Comparison of ENCODE assay signal across 9 cellular contexts in the genomic region with DNA sequence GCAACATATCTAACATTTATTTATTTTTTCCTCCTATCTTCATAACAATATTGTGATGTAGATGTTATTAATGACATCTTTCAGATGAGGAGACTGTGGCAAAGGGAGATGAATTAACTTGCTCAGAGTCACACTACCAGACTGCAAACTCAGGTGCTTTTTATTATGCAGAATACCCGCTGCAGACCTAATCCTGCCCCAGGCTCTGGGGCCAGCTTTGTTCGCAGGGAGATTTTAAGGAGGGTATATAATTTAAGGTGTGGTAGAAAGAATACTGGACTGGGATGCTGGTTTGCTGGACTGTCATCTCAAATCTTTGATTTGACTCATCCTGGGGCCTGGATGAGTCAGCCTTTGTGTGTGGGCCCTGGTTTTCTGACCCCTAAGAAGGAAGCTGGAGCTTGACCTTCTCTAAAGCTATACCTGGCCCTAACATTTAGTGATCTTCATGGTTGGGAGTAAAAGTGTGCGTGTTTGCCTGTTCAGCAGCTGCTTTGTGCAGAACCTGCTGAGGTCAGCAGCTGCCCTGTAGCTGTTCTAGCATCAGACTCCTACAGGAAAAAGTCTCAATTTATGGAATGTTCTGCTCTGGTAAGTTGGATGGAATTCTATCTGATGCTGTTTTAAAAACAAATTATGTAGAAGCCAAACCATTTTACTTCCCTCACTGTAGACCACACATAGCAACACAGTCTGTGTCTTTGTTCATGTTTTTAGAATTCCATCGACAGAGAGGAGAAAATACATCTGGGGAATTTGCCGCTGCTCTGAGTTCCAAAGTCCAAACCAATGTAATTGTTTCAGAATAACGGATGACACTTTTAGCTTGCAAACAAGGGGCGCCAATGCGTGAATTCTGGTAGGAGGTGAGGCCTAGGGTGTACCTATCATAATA. TPM values are rescaled to one million over a fixed set of nuclear protein-coding genes. Genes with fewer than 3 reads are reported as not detected.
A peak's percentile ranks its signal among the peaks of the same experiment; 100 is the strongest.
DNase-seq lines count a peak whose midpoint lies in the region; ATAC-seq and TF ChIP-seq lines count a peak whose summit lies in the region.
"Had no signal": no experiment of that assay in that cellular context is flagged by ENCODE, and none has a peak within 500 bp of the region (broad histone marks: within the 10 kb centered on the region; RNA-seq: fewer than 3 reads in every experiment).

No MANE protein-coding gene starts in this region.

- peaks cover 23% of the 10 kb centered on the region for H3K36me3 Mint-ChIP-seq in Caco-2 (ENCODE audit: insufficient read depth, unreplicated experiment)

- no TSS peak for BruUV-seq in Caco-2 (replicated peaks; lab: Mats Ljungman, UMichigan)

- H3K27ac ChIP-seq in SK-N-MC, result no peak overlapping the region

- POLR2A ChIA-PET in Caco-2 (lab: Charles Lee), result no interaction called here

- H3K4me2 ChIP-seq in skeletal muscle satellite cell (ENCODE audit: low read length), result peak overlapping the region; percentile 38

- H3K27me3 ChIP-seq in skeletal muscle satellite cell (ENCODE audit: control insufficient read depth, insufficient read depth, low read length) (no peaks in the 10 kb centered on the region), Caco-2 (replicated peaks; ENCODE audit: control insufficient read depth, insufficient read depth, low read length) (no peaks in the 10 kb centered on the region)

- H3K27me3 Mint-ChIP-seq in Caco-2 (ENCODE audit: insufficient read depth, unreplicated experiment), result no peaks in the 10 kb centered on the region

- H3K9ac ChIP-seq in SK-N-MC (ENCODE audit: insufficient read length) (peak overlapping the region; percentile 12), skeletal muscle satellite cell (ENCODE audit: low read depth, low read length) (no peak overlapping the region)

- H3K4me1 ChIP-seq in skeletal muscle satellite cell (ENCODE audit: control insufficient read depth, insufficient read depth, low read length) (peaks cover 28% of the 10 kb centered on the region), Caco-2 (peaks cover 8% of the 10 kb centered on the region; the same call in 1 of the 2 replicates)

- H3K27ac Mint-ChIP-seq in Caco-2 (ENCODE audit: unreplicated experiment), result no peak overlapping the region
- H3K27ac Mint-ChIP-seq: progenitor cell of endocrine pancreas had no signal

- H3K36me3 ChIP-seq in SK-N-MC (ENCODE audit: insufficient read depth, low read length) (no peaks in the 10 kb centered on the region), skeletal muscle satellite cell (ENCODE audit: insufficient read depth, low read length) (no peaks in the 10 kb centered on the region), Caco-2 (ENCODE audit: control insufficient read depth, insufficient read depth, low read length) (no peaks in the 10 kb centered on the region)

- ATAC-seq in GM18867 (IDR thresholded peaks at IDR 0.05; ENCODE audit: unreplicated experiment) (peak; percentile 52), HG02678 (IDR thresholded peaks at IDR 0.05; ENCODE audit: unreplicated experiment) (peak; percentile 53)

- DNase-seq in SK-N-MC (ENCODE audit: low read depth, low spot score) (no peak), Caco-2 (no peak), NCI-H1105 (lab: John Stamatoyannopoulos, UW) (no peak), middle frontal gyrus (ENCODE audit: extremely low spot score, low spot score) (no peak), HT-29 (ENCODE audit: low spot score) (no peak)

- H3K4me1 Mint-ChIP-seq in Caco-2 (ENCODE audit: low read depth, unreplicated experiment), result peaks cover 32% of the 10 kb centered on the region

- intact Hi-C loops in Caco-2 (cut with micrococcal nuclease; ENCODE audit: unreplicated experiment), result no loop called here

- TF ChIP-seq CTCF in Caco-2 (IDR thresholded peaks at IDR 0.05; ENCODE audit: insufficient read depth in 1 of 2, low read depth in 1 of 2, low read length in 1 of 2, severe bottlenecking in 1 of 2, unreplicated experiment in 1 of 2), result no peak

- no peaks in the 10 kb centered on the region for H3K9me3 ChIP-seq in SK-N-MC (ENCODE audit: low read depth, low read length)
- H3K9me3 ChIP-seq in skeletal muscle satellite cell (replicated peaks; ENCODE audit: low read length), result no peaks in the 10 kb centered on the region
- no peaks in the 10 kb centered on the region for H3K9me3 ChIP-seq in Caco-2

- no peak overlapping the region for H3K4me3 Mint-ChIP-seq in Caco-2 (ENCODE audit: unreplicated experiment)

- H3K4me3 ChIP-seq in SK-N-MC (no peak overlapping the region), skeletal muscle satellite cell (ENCODE audit: low read length) (no peak overlapping the region), Caco-2 (ENCODE audit: low read depth, low read length) (no peak overlapping the region)

- CTCF ChIA-PET in Caco-2 (lab: Charles Lee), result no interaction called here

- H3K9me3 Mint-ChIP-seq in Caco-2 (ENCODE audit: unreplicated experiment), result no peaks in the 10 kb centered on the region

RNA-seq across cellular contexts. Expression of gene SLC36A1, which starts 4.5 kb away (rescaled TPM):
- total RNA-seq in skeletal muscle satellite cell (2012; rRNA removed), result 8.1 and 10.0 TPM in 2 replicates
- total RNA-seq in Caco-2 (2022), result 17.5 and 18.2 TPM in 2 replicates
- total RNA-seq in HT-29 (2014; rRNA removed; shearing (Covaris generic)), result 5.0 and 6.4 TPM in 2 replicates
